ENCODE assay signal across 30 cellular contexts in the genomic region with DNA sequence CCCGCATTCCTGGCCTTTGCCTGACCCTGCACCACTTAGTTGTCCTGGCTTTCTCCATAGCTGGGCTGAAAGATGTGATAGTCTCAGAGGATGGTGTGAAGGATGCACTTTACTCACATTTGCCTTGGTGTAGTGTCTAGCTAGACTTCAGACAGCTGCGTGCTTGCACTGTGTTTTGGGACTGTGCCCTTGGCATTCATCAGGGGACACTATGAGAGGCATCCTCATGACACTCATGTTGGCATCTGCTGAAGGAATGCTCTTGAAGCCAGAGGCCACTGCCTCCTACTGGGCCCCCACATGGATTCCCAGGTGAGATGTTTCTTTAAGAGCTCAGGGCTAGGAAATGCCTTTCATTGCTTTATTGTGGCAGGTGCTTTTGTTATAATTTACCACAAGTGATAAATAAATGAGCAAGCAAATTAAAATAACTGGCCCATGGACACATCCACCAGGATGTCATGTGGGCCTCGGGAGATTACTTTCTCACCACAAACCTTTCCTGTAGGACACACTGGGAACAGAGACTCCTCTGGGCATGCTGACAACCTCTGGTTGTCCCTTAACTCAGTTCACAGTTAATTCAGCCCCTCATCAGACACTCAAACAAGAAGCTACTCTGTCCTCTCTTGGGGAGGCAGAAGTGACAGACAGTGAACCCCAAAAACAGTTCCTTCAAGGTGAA.
"Had no signal": no experiment of that assay in that cellular context is flagged by ENCODE, and none has a peak within 500 bp of the region (broad histone marks: within the 10 kb centered on the region; RNA-seq: fewer than 3 reads in every experiment).

No MANE protein-coding gene starts in this region.

- H3K4me3 ChIP-seq: body of pancreas, cardiac muscle cell, coronary artery, dorsolateral prefrontal cortex, heart left ventricle, lower lobe of right lung, mucosa of descending colon, ovary, suprapubic skin, tibial artery, upper lobe of right lung had no signal

- H3K36me3 ChIP-seq: cardiac muscle cell, heart left ventricle, lower lobe of right lung, neutrophil, ovary, suprapubic skin, tibial artery, upper lobe of right lung had no signal

- H3K27ac ChIP-seq: body of pancreas, cardiac muscle cell, coronary artery, dorsolateral prefrontal cortex, heart left ventricle, lower lobe of right lung, neutrophil, ovary, suprapubic skin, tibial artery, upper lobe of right lung, VCaP had no signal

- FAIRE-seq: kidney, TTC549 had no signal

- H3K4me1 ChIP-seq: body of pancreas, suprapubic skin, tibial artery, upper lobe of right lung had no signal

- H3K9me3 ChIP-seq: body of pancreas, heart left ventricle, lower lobe of right lung, mucosa of descending colon, neutrophil, ovary, suprapubic skin, tibial artery, upper lobe of right lung had no signal

- ATAC-seq: body of pancreas, mucosa of descending colon had no signal

- DNase-seq: activated CD4-positive, alpha-beta T cell treated with anti-CD3 and anti-CD28 coated beads for 4 hours; activated CD4-positive, alpha-beta T cell treated with anti-CD3 and anti-CD28 coated beads, Interleukin-2, amount 50 U/mL, for 4 hours; activated effector memory CD4-positive, alpha-beta T cell treated with Interleukin-2 at 50 U/mL for 16 hours; activated naive CD4-positive, alpha-beta T cell treated with Interleukin-2 at 50 U/mL for 16 hours; anterior cingulate cortex; body of pancreas; dorsolateral prefrontal cortex; effector memory CD4-positive, alpha-beta T cell; erythroblast; heart left ventricle; hypothalamus; immature natural killer cell; kidney; lower lobe of right lung; mucosa of descending colon; ovary; retina; stimulated activated CD4-positive, alpha-beta T cell treated with anti-CD3 and anti-CD28 coated beads, Interleukin-15, amount 100 ng/mL, for 24 hours; stimulated activated CD4-positive, alpha-beta T cell treated with anti-CD3 and anti-CD28 coated beads, Interleukin-2, amount 100 ng/mL, for 24 hours; stimulated activated naive CD4-positive, alpha-beta T cell; T-helper 1 cell; T-helper 9 cell; tibial artery; upper lobe of right lung had no signal

- H3K27me3 ChIP-seq: body of pancreas, dorsolateral prefrontal cortex, neutrophil, ovary, suprapubic skin, tibial artery, upper lobe of right lung had no signal
